ENCODE assay signal across 8 cellular contexts in the genomic region with DNA sequence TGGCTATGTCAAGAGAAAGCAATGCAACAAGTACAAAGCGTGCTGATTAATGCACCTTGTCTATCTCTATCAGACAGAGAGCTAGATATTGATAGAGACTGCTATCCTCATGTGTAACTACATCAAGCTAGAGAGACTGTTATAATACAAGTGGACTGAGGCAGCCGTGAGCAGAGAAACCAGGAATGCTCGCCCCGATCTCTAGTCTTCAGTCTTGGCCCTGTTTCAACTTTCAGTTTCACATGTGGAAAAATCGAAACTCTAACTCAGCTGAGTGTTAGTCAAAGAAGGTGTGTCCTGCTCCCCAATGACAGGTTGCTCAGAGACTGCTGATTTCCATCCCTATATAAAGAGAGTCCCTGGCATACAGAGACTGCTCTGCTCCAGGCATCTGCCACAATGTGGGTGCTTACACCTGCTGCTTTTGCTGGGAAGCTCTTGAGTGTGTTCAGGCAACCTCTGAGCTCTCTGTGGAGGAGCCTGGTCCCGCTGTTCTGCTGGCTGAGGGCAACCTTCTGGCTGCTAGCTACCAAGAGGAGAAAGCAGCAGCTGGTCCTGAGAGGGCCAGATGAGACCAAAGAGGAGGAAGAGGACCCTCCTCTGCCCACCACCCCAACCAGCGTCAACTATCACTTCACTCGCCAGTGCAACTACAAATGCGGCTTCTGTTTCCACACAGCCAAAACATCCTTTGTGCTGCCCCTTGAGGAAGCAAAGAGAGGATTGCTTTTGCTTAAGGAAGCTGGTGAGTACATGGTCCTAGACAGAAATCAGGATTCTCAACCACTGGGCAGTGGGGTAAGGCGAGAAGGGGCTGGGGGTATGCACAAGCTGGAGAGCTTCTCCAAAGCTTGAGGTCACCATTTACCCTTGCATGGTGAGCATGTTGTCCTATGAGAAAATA. TPM values are rescaled to one million over a fixed set of nuclear protein-coding genes. Genes with fewer than 3 reads are reported as not detected.
DNase-seq lines count a peak whose midpoint lies in the region; ATAC-seq, FAIRE-seq and TF ChIP-seq lines count a peak whose summit lies in the region.

A gene with protein sequence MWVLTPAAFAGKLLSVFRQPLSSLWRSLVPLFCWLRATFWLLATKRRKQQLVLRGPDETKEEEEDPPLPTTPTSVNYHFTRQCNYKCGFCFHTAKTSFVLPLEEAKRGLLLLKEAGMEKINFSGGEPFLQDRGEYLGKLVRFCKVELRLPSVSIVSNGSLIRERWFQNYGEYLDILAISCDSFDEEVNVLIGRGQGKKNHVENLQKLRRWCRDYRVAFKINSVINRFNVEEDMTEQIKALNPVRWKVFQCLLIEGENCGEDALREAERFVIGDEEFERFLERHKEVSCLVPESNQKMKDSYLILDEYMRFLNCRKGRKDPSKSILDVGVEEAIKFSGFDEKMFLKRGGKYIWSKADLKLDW (plus strand): TSS at position 376 of the 904 bp plus-strand sequence. CDS start 24 bp downstream, at position 400.

- peak; percentile 52 to 61 (median 56) for DNase-seq in CD4-positive, alpha-beta memory T cell
- peak; percentile 90 for DNase-seq in OCI-M1 (lab: John Stamatoyannopoulos, UW)
- peak in 2 of 4 experiments; percentile 22 to 47 for DNase-seq in K562 (ENCODE audit: extremely low read depth in 1 of 4, low spot score in 3 of 4)
- no peak for DNase-seq in lower leg skin (ENCODE audit: low spot score in 2 of 2)
- no peak for DNase-seq in type B pancreatic cell (ENCODE audit: extremely low spot score, unreplicated experiment)
- no peak for DNase-seq in cerebellum (ENCODE audit: low spot score)

- H2AFZ ChIP-seq in K562 (ENCODE audit: low read depth, low read length): peak within 1 kb of the TSS; percentile 42; the same call in 1 of the 2 replicates

- no peak within 1 kb of the TSS for H3K9ac ChIP-seq in K562 (ENCODE audit: insufficient read depth in 1 of 2, low read depth in 2 of 2, low read length in 2 of 2)

- TF ChIP-seq EP300 in K562 (IDR thresholded peaks at IDR 0.05; ENCODE audit: low read length): no peak

- TF ChIP-seq POLR2A in GM19193 (IDR thresholded peaks at IDR 0.05; ENCODE audit: extremely low read depth, insufficient read depth, insufficient read length): peak; percentile 43
- TF ChIP-seq POLR2A in K562 (conservative IDR thresholded peaks at IDR 0.05): no peak
- no peak for TF ChIP-seq POLR2A in lower leg skin (IDR thresholded peaks at IDR 0.05)

- peak within 1 kb of the TSS; percentile 52 to 67 for H3K4me3 ChIP-seq in CD4-positive, alpha-beta memory T cell (ENCODE audit: low read length in 2 of 2)
- H3K4me3 ChIP-seq in K562 (no peak within 1 kb of the TSS), lower leg skin (ENCODE audit: low read depth, poor library complexity, severe bottlenecking) (peak within 1 kb of the TSS; percentile 27)

- H3K9me1 ChIP-seq in K562 (ENCODE audit: control insufficient read depth, insufficient read depth, low read length): no peaks in the 10 kb centered on the region

- TF ChIP-seq RAD21 in K562 (CRISPR knock-in tag; conservative IDR thresholded peaks at IDR 0.05 in 1 of 2, IDR thresholded peaks at IDR 0.05 in 1 of 2): no peak

- H3K9me3 Mint-ChIP-seq in CD4-positive, alpha-beta memory T cell: peaks cover 0 to 5% (median 1%) of the 10 kb centered on the region in 8 donors
- peaks cover 5% of the 10 kb centered on the region for H3K9me3 Mint-ChIP-seq in type B pancreatic cell

- H3K4me2 ChIP-seq in K562 (ENCODE audit: insufficient read depth, low read length): peak within 1 kb of the TSS; percentile 51

- no peaks in the 10 kb centered on the region for H3K79me2 ChIP-seq in K562 (ENCODE audit: control insufficient read depth, insufficient read depth, low read length)

- peaks cover 5 to 11% of the 10 kb centered on the region in 2 donors for H3K36me3 Mint-ChIP-seq in CD4-positive, alpha-beta memory T cell
- H3K36me3 Mint-ChIP-seq in type B pancreatic cell: no peaks in the 10 kb centered on the region

- 63% methylated on average over 10 of the region's 10 CpGs for WGBS in K562 (ENCODE audit: insufficient coverage, low coverage, missing lambda C conversion rate)
- WGBS in lower leg skin, 2 donors: 34 to 37% methylated on average over 10 of the region's 10 CpGs

- no TSS peak for BruUV-seq in K562 (replicated peaks; lab: Mats Ljungman, UMichigan)

- peak within 1 kb of the TSS; percentile 82 to 93 (median 90) for H3K27ac Mint-ChIP-seq in CD4-positive, alpha-beta memory T cell
- peak within 1 kb of the TSS; percentile 72 for H3K27ac Mint-ChIP-seq in type B pancreatic cell

- intact Hi-C loops in CD4-positive, alpha-beta memory T cell (cut with micrococcal nuclease): loop anchor here (1.0 kb wide), 2 partner anchors 11 to 32 kb away; no protein-coding TSS in a partner anchor
- intact Hi-C loops in K562 (cut with micrococcal nuclease): no loop called here
- intact Hi-C loops in lower leg skin (cut with DNase I; ENCODE audit: low total_unique reads): no loop called here

- POLR2A ChIA-PET in CD4-positive, alpha-beta memory T cell (lab: Charles Lee; ENCODE audit: partially characterized antibody): interaction anchor here (1.0 to 6.2 kb wide), 9 partner anchors 10 to 1804 kb away, joined by 3 to 77 read pairs (median 8); a partner anchor contains a TSS
- POLR2A ChIA-PET in K562 (lab: Yijun Ruan, JAX): interaction anchor here (0.9 to 2.4 kb wide), 3 partner anchors 10 to 19 kb away, joined by 3 to 7 read pairs (median 7); a partner anchor contains a TSS

- H4K20me1 ChIP-seq in K562 (replicated peaks; ENCODE audit: control insufficient read depth, insufficient read depth, low read length): no peaks in the 10 kb centered on the region

- no peaks in the 10 kb centered on the region for H3K9me3 ChIP-seq in CD4-positive, alpha-beta memory T cell (ENCODE audit: control insufficient read depth in 1 of 2, low read length in 2 of 2)
- H3K9me3 ChIP-seq in K562 (replicated peaks; ENCODE audit: control insufficient read depth, insufficient read depth, low read depth, low read length): peaks cover 22% of the 10 kb centered on the region

- TF ChIP-seq CTCF in K562 (IDR thresholded peaks at IDR 0.05 in 2 of 3, conservative IDR thresholded peaks at IDR 0.05 in 1 of 3; ENCODE audit: insufficient read depth in 2 of 3, low read depth in 1 of 3, low read length in 3 of 3) (no peak), lower leg skin (IDR thresholded peaks at IDR 0.05) (no peak), type B pancreatic cell (conservative IDR thresholded peaks at IDR 0.05) (no peak)

- H3K4me1 Mint-ChIP-seq in CD4-positive, alpha-beta memory T cell: peaks cover 41 to 57% (median 46%) of the 10 kb centered on the region in 4 donors
- no peaks in the 10 kb centered on the region for H3K4me1 Mint-ChIP-seq in type B pancreatic cell (ENCODE audit: unreplicated experiment)

- H3K27me3 Mint-ChIP-seq in CD4-positive, alpha-beta memory T cell: no peaks in the 10 kb centered on the region
- peaks cover 13% of the 10 kb centered on the region for H3K27me3 Mint-ChIP-seq in type B pancreatic cell

- H3K27ac ChIP-seq in CD4-positive, alpha-beta memory T cell (ENCODE audit: low read depth, low read length): peak within 1 kb of the TSS; percentile 59
- H3K27ac ChIP-seq in K562 (ENCODE audit: extremely low read depth, low read depth, low read length): no peak within 1 kb of the TSS

- FAIRE-seq in K562 (lab: Jason Lieb, UNC): no peak

- ATAC-seq in HG03432 (IDR thresholded peaks at IDR 0.05; ENCODE audit: unreplicated experiment) (peak; percentile 85), K562 (peak; percentile 14; the same call in 2 of the 3 replicates)

- no peaks in the 10 kb centered on the region for H3K27me3 ChIP-seq in CD4-positive, alpha-beta memory T cell (ENCODE audit: insufficient read depth, low read length)
- H3K27me3 ChIP-seq in K562 (ENCODE audit: control insufficient read depth in 2 of 2, insufficient read depth in 2 of 2, low read length in 2 of 2): no peaks in the 10 kb centered on the region

- CTCF ChIA-PET in CD4-positive, alpha-beta memory T cell (lab: Charles Lee; ENCODE audit: partially characterized antibody): interaction anchor here (1.0 to 6.2 kb wide), 16 partner anchors 7 to 170 kb away, joined by 3 to 116 read pairs (median 4); a partner anchor contains a TSS
- CTCF ChIA-PET in K562 (lab: Yijun Ruan, JAX; ENCODE audit: low intra/inter-chr PET ratio): no interaction called here

- peak within 1 kb of the TSS; percentile 85 to 93 (median 90) for H3K4me3 Mint-ChIP-seq in CD4-positive, alpha-beta memory T cell
- peak within 1 kb of the TSS; percentile 44 for H3K4me3 Mint-ChIP-seq in type B pancreatic cell

- no peaks in the 10 kb centered on the region for H3K36me3 ChIP-seq in CD4-positive, alpha-beta memory T cell (ENCODE audit: insufficient read depth, low read length)
- H3K36me3 ChIP-seq in K562 (ENCODE audit: control insufficient read depth, insufficient read depth, low read length): no peaks in the 10 kb centered on the region

- H3K4me1 ChIP-seq in CD4-positive, alpha-beta memory T cell (ENCODE audit: insufficient read depth, low read length): peaks cover 54% of the 10 kb centered on the region
- H3K4me1 ChIP-seq in K562 (replicated peaks in 1 of 2; ENCODE audit: control insufficient read depth in 2 of 2, insufficient read depth in 2 of 2, low read length in 2 of 2): peaks cover 7 to 27% of the 10 kb centered on the region in 2 experiments; a peak in 4 of 5 replicates

- in situ Hi-C loops in K562 (cut with MboI): no loop called here

RNA-seq across cellular contexts. Expression of the gene that starts here (rescaled TPM):
- total RNA-seq in CD4-positive, alpha-beta memory T cell: 1 to 10 TPM; 3.8 to 4.9 TPM
- polyA plus RNA-seq in CD4-positive, alpha-beta memory T cell: 10 to 100 TPM in 1 of 2 donors, 1 to 10 TPM in 1; 5.1 to 10.4 TPM
- 0.39 and 0.79 TPM in 2 replicates for total RNA-seq in K562 (2011; cell fraction: chromatin; rRNA removed; ENCODE audit: low replicate concordance)
- total RNA-seq in K562 (2011; cell fraction: nucleolus; rRNA removed): 0.50 and 0.53 TPM in 2 replicates
- total RNA-seq in K562 (2011; cell fraction: nucleoplasm; rRNA removed): 1.2 TPM in 1 of 2 replicates, not detected in the other
- total RNA-seq in K562 (2014; rRNA removed) (0.57 and 1.4 TPM in 2 replicates), K562 (2014; rRNA removed; fragmentation: Illumina TruSeq; extraction: Trizol) (0.41 and 0.51 TPM in 2 replicates), K562 (2015; rRNA removed; fragmentation: Illumina TruSeq; extraction: Trizol) (0.51 and 0.68 TPM in 2 replicates), K562 (2021) (0.18 and 0.49 TPM in 2 replicates), lower leg skin (1 to 10 TPM in 1 of 4 donors, under 1 TPM in 2, not detected in 1; 0.08 to 1.5 (median 0.45) TPM), type B pancreatic cell (ENCODE audit: low replicate concordance) (3.3 and 3.4 TPM in 2 replicates), cerebellum (1.5 TPM)
- polyA plus RNA-seq in K562 (2011; rRNA removed) (0.24 and 0.45 TPM in 2 replicates), K562 (2014; fragmentation: Illumina TruSeq; extraction: Trizol) (0.15 and 0.37 TPM in 2 replicates), K562 (2014; fragmentation: Nextera tagmentation; extraction: Ambion mirVana) (under 1 TPM; 0.15 to 0.28 TPM), K562 (2014; rRNA removed) (0.11 and 0.19 TPM in 2 replicates)
- polyA plus RNA-seq in K562 (2011; cell fraction: cytosol; rRNA removed): 0.06 and 0.15 TPM in 2 replicates
- polyA plus RNA-seq in K562 (2011; cell fraction: nucleus; rRNA removed): 0.28 and 0.38 TPM in 2 replicates
- 0.46 and 1.1 TPM in 2 replicates for polyA plus RNA-seq in K562 (2012)
- polyA minus RNA-seq in K562 (2011; rRNA and poly(A)+ RNA removed): 0.63 and 0.75 TPM in 2 replicates
- not detected in 2 replicates for polyA minus RNA-seq in K562 (2011; cell fraction: cytosol; rRNA and poly(A)+ RNA removed)
- 0.94 and 1.00 TPM in 2 replicates for polyA minus RNA-seq in K562 (2011; cell fraction: nucleus; rRNA and poly(A)+ RNA removed)

Comparison
In these comparisons a context has a peak if more than half of its experiments do, and no peak if none do; other contexts are left out.
1. DNase-seq: peak in CD4-positive, alpha-beta memory T cell (5 of 5) and OCI-M1 (single experiment); none in lower leg skin (0 of 2), type B pancreatic cell (single experiment) and cerebellum (single experiment).